20 cellular contexts compared by ENCODE assay signal in genomic region chr2:201883559-201883958, GRCh38.
DNase-seq lines count a peak whose midpoint lies in the region; ATAC-seq and TF ChIP-seq lines count a peak whose summit lies in the region.
"Had no signal": no experiment of that assay in that cellular context is flagged by ENCODE, and none has a peak within 500 bp of the region (broad histone marks: within the 10 kb centered on the region; RNA-seq: fewer than 3 reads in every experiment).

No MANE protein-coding gene starts in this region.

- no peak overlapping the region for H3K4me2 ChIP-seq in osteoblast (ENCODE audit: insufficient read depth, low read length)
- H3K4me2 ChIP-seq: A549, GM23338 had no signal

- no peaks in the 10 kb centered on the region for H3K79me2 ChIP-seq in osteoblast (ENCODE audit: insufficient read depth, low read length)

- DNase-seq in Ammon's horn (ENCODE audit: low spot score) (peak; percentile 20), MV-4-11 (lab: John Stamatoyannopoulos, UW) (peak; percentile 56), astrocyte of the spinal cord (ENCODE audit: low read depth, low spot score) (peak; percentile 13), myocyte (ENCODE audit: low read depth) (peak; percentile 92), NCI-H1105 (lab: John Stamatoyannopoulos, UW) (no peak), GM10248 (ENCODE audit: extremely low spot score) (no peak), osteoblast (ENCODE audit: insufficient read length, low spot score, missing footprints) (no peak)
- DNase-seq: activated CD4-positive, alpha-beta T cell treated with anti-CD3 and anti-CD28 coated beads, Interleukin-2, amount 50 U/mL, for 1 hour; CD4-positive, alpha-beta memory T cell; mucosa of descending colon; NCI-H187 treated with DMSO at 0.1 percent for 48 hours; OCI-M1; transverse colon had no signal

- in situ Hi-C loops in astrocyte of the spinal cord (cut with HindIII; ENCODE audit: low sequenced_read_pairs): no loop called here

- POLR2A ChIA-PET in GM10248 (lab: Yijun Ruan, JAX): no interaction called here

- no peak for ATAC-seq in HG03139 (IDR thresholded peaks at IDR 0.05; ENCODE audit: unreplicated experiment)
- ATAC-seq: A549; mucosa of descending colon; stimulated activated memory B cell treated with anti-CD40 and anti-IgM and Interleukin-4, amounts not matched to agents 10 μg/mL and 1 μg/mL and 100 μg/mL, for 72 hours had no signal

- H3K9me3 ChIP-seq in osteoblast (ENCODE audit: low read depth, low read length): no peaks in the 10 kb centered on the region
- H3K9me3 ChIP-seq: A549, breast epithelium, esophagus muscularis mucosa, mucosa of descending colon, pancreas, transverse colon had no signal

- H3K27me3 ChIP-seq in osteoblast (ENCODE audit: insufficient read depth, low read length): no peaks in the 10 kb centered on the region
- H3K27me3 ChIP-seq: breast epithelium, esophagus muscularis mucosa, pancreas had no signal

- peaks cover 59% of the 10 kb centered on the region for H3K4me1 ChIP-seq in osteoblast (ENCODE audit: insufficient read depth, low read length)
- H3K4me1 ChIP-seq: A549 had no signal

- no peaks in the 10 kb centered on the region for H4K20me1 ChIP-seq in osteoblast (ENCODE audit: insufficient read depth, low read length)

- CTCF ChIA-PET in GM10248 (lab: Yijun Ruan, JAX): interaction anchor here (3.5 kb wide), 1 partner anchor 23 kb away, joined by 15 read pairs; no protein-coding TSS in a partner anchor

- H3K36me3 ChIP-seq in osteoblast (ENCODE audit: insufficient read depth, low read length): no peaks in the 10 kb centered on the region
- H3K36me3 ChIP-seq: breast epithelium, esophagus muscularis mucosa, pancreas, transverse colon had no signal

- TF ChIP-seq CTCF in astrocyte of the spinal cord (IDR thresholded peaks at IDR 0.05; ENCODE audit: low read depth, low read length): no peak
- no peak for TF ChIP-seq CTCF in GM10248 (IDR thresholded peaks at IDR 0.05; ENCODE audit: control extremely low read depth, extremely low read depth, low read depth, missing control alignments)
- TF ChIP-seq CTCF in osteoblast (IDR thresholded peaks at IDR 0.05; ENCODE audit: extremely low read depth, low read depth, low read length): no peak

- H3K4me3 ChIP-seq in astrocyte of the spinal cord (ENCODE audit: low read depth, low read length): no peak overlapping the region
- no peak overlapping the region for H3K4me3 ChIP-seq in osteoblast (ENCODE audit: insufficient read depth, low read length)
- H3K4me3 ChIP-seq: A549, breast epithelium, esophagus muscularis mucosa, GM23338, mucosa of descending colon, pancreas, transverse colon had no signal

- H3K27ac ChIP-seq in osteoblast (ENCODE audit: low read depth, low read length): no peak overlapping the region
- H3K27ac ChIP-seq: A549, pancreas, transverse colon had no signal

- no peak overlapping the region for H2AFZ ChIP-seq in osteoblast (ENCODE audit: low read length)

Comparison
In these comparisons a context has a peak if more than half of its experiments do, and no peak if none do; other contexts are left out.
1. DNase-seq: peak in Ammon's horn (single experiment), MV-4-11 (single experiment), astrocyte of the spinal cord (single experiment) and myocyte (single experiment); none in NCI-H1105 (single experiment), GM10248 (single experiment) and osteoblast (single experiment).